ENCODE assay signal across 12 cellular contexts in genomic region chrX:39440734-39441305, GRCh38.
DNase-seq lines count a peak whose midpoint lies in the region; ATAC-seq and TF ChIP-seq lines count a peak whose summit lies in the region.
"Had no signal": no experiment of that assay in that cellular context is flagged by ENCODE, and none has a peak within 500 bp of the region (broad histone marks: within the 10 kb centered on the region; RNA-seq: fewer than 3 reads in every experiment).

No MANE protein-coding gene starts in this region.

- no peak for TF ChIP-seq POLR2A in heart left ventricle (IDR thresholded peaks at IDR 0.05)

- no peaks in the 10 kb centered on the region for H3F3A ChIP-seq in SK-N-SH (replicated peaks; ENCODE audit: insufficient read depth)

- ATAC-seq in SK-N-SH treated with all-trans-retinoic acid at 6 μM for 48 hours (no peak), GM21737 (IDR thresholded peaks at IDR 0.05; ENCODE audit: unreplicated experiment) (peak; percentile 16), heart left ventricle (no peak)
- ATAC-seq: PC-3 had no signal

- H3K79me2 ChIP-seq in SK-N-SH (ENCODE audit: insufficient read depth): no peaks in the 10 kb centered on the region

- 0 out of 2 replicates have a peak, but pooled peaks have one; percentile 6 for TF ChIP-seq RAD21 in SK-N-SH (IDR thresholded peaks at IDR 0.05; ENCODE audit: low read length)

- H3K9ac ChIP-seq in SK-N-SH: no peak overlapping the region
- H3K9ac ChIP-seq in mucosa of rectum (ENCODE audit: low read depth in 1 of 2, low read length in 2 of 2): no peak overlapping the region

- H3K36me3 ChIP-seq in SK-N-SH (replicated peaks in 1 of 2; ENCODE audit: control insufficient read depth in 1 of 2, insufficient read depth in 2 of 2, low read length in 1 of 2) (no peaks in the 10 kb centered on the region), mucosa of rectum (ENCODE audit: control insufficient read depth in 2 of 2, insufficient read depth in 2 of 2, low read length in 2 of 2) (no peaks in the 10 kb centered on the region), heart left ventricle (no peaks in the 10 kb centered on the region)
- H3K36me3 ChIP-seq: transverse colon had no signal

- H4K20me1 ChIP-seq in SK-N-SH (ENCODE audit: insufficient read depth): no peaks in the 10 kb centered on the region

- CTCF ChIA-PET in SK-N-SH (lab: Yijun Ruan, JAX): no interaction called here

- H3K9me2 ChIP-seq in SK-N-SH: no peaks in the 10 kb centered on the region

- H3K4me1 ChIP-seq in SK-N-SH (ENCODE audit: control insufficient read depth in 1 of 2, insufficient read depth in 2 of 2, low read depth in 1 of 2, low read length in 1 of 2) (no peaks in the 10 kb centered on the region; a peak in 1 of 4 replicates), mucosa of rectum (ENCODE audit: control insufficient read depth in 2 of 2, insufficient read depth in 2 of 2, low read length in 2 of 2) (no peaks in the 10 kb centered on the region), heart left ventricle (peaks cover 0 to 7% (median 0%) of the 10 kb centered on the region in 12 donors)
- H3K4me1 ChIP-seq: transverse colon had no signal

- no peak overlapping the region for H3K27ac ChIP-seq in SK-N-SH (ENCODE audit: low read depth in 2 of 2, low read length in 1 of 2)
- H3K27ac ChIP-seq in mucosa of rectum (ENCODE audit: low read depth in 2 of 2, low read length in 2 of 2): peak overlapping the region; percentile 10 to 20
- H3K27ac ChIP-seq in heart left ventricle: peak overlapping the region in 1 of 12 donors; percentile 24
- H3K27ac ChIP-seq: transverse colon had no signal

- no peaks in the 10 kb centered on the region for H3K9me3 ChIP-seq in SK-N-SH
- peaks cover 8 to 10% of the 10 kb centered on the region in 2 donors for H3K9me3 ChIP-seq in mucosa of rectum (ENCODE audit: control insufficient read depth in 2 of 2, low read length in 2 of 2)
- H3K9me3 ChIP-seq in heart left ventricle: peaks cover 0 to 10% (median 0%) of the 10 kb centered on the region in 12 donors
- H3K9me3 ChIP-seq: transverse colon had no signal

- H3K4me3 ChIP-seq in SK-N-SH (ENCODE audit: low read depth in 2 of 2, low read length in 1 of 2) (no peak overlapping the region), mucosa of rectum (ENCODE audit: low read length in 2 of 2) (no peak overlapping the region), heart left ventricle (no peak overlapping the region)
- H3K4me3 ChIP-seq: transverse colon had no signal

- DNase-seq in SK-N-SH (no peak), OCI-M1 (lab: John Stamatoyannopoulos, UW) (peak; percentile 60), NCI-H526 (lab: John Stamatoyannopoulos, UW) (no peak), heart left ventricle (no peak)
- no peak for DNase-seq in effector CD8-positive, alpha-beta T cell (lab: John Stamatoyannopoulos, UW)
- DNase-seq: central memory CD4-positive, alpha-beta T cell; glutamatergic neuron; PC-3; transverse colon had no signal

- POLR2A ChIA-PET in SK-N-SH (lab: Yijun Ruan, JAX): no interaction called here

- H3K27me3 ChIP-seq in SK-N-SH (ENCODE audit: insufficient read depth): no peaks in the 10 kb centered on the region; the same call in 1 of the 2 replicates
- peaks cover 5 to 6% of the 10 kb centered on the region in 2 donors for H3K27me3 ChIP-seq in mucosa of rectum (ENCODE audit: control insufficient read depth in 2 of 2, insufficient read depth in 2 of 2, low read length in 2 of 2)
- H3K27me3 ChIP-seq in heart left ventricle: no peaks in the 10 kb centered on the region
- H3K27me3 ChIP-seq: transverse colon had no signal

- TF ChIP-seq CTCF in SK-N-SH (IDR thresholded peaks at IDR 0.05) (no peak), heart left ventricle (IDR thresholded peaks at IDR 0.05) (no peak)

- H3K4me2 ChIP-seq in SK-N-SH: no peak overlapping the region

- no peak overlapping the region for H2AFZ ChIP-seq in SK-N-SH (ENCODE audit: low read depth)

- TF ChIP-seq EP300 in SK-N-SH (IDR thresholded peaks at IDR 0.05; ENCODE audit: borderline replicate concordance in 1 of 2, low read depth in 1 of 2, low read length in 1 of 2): no peak

- intact Hi-C loops in heart left ventricle (cut with DNase I): loop anchor here in 1 of 10 donors (10.0 kb wide), 1 partner anchor 176 kb away; no protein-coding TSS in a partner anchor

TF ChIP-seq in SK-N-SH, 30 proteins besides CTCF, POLR2A, EP300 and RAD21:
- TF ChIP-seq NFIC (IDR thresholded peaks at IDR 0.05; ENCODE audit: borderline replicate concordance): no peak

TF ChIP-seq in SK-N-SH treated with all-trans-retinoic acid at 6 μM for 48 hours, 23 proteins besides CTCF, POLR2A, EP300 and RAD21:
- no peak for TF ChIP-seq ARNTL (CRISPR knock-in tag; IDR thresholded peaks at IDR 0.05; ENCODE audit: borderline replicate concordance, low read depth)
- TF ChIP-seq PATZ1 (CRISPR knock-in tag; IDR thresholded peaks at IDR 0.05; ENCODE audit: borderline replicate concordance): no peak
- TF ChIP-seq PPARA (CRISPR knock-in tag; IDR thresholded peaks at IDR 0.05; ENCODE audit: borderline replicate concordance): no peak
- TF ChIP-seq OSR1 (CRISPR knock-in tag; IDR thresholded peaks at IDR 0.05): no peak
- no peak for TF ChIP-seq ESRRG (CRISPR knock-in tag; IDR thresholded peaks at IDR 0.05)

Comparison
In these comparisons a context has a peak if more than half of its experiments do, and no peak if none do; other contexts are left out.
1. H3K27ac ChIP-seq: peak in mucosa of rectum (2 of 2); none in SK-N-SH (0 of 2).